ENCODE assay signal across 1 cellular context in the genomic region with DNA sequence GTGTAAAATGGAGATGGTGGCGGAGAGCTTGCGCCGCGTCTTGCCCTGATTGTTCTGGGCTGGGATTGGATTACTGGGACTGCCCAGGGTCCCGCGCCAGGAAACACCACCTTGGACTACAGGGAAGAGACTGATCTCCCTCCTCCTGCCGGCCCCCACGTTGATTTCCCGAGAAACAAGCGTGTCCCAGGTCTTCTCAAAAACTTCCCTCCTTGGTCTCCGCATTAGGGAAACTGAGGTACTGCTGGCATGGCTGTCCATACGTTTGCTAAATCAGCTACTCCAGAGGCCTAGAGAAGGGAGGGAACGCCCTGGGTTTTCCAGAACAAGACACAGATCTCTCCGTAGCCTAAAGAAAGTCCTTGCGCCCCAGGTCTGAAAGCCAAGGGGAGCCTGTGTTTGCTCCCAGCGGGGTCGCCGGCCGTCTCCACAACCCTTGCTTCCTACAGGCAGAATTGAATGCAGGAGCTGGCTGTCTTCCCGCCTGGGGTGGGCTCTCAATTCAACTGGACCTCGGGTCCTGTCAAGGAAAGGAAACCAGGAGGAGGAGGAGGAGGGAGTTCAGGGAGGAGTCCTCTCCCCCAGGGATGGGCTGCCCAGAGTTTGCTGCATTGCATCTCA.
A peak's percentile ranks its signal among the peaks of the same experiment; 100 is the strongest.
TF ChIP-seq lines count a peak whose summit lies in the region.

No MANE protein-coding gene starts in this region.

TF ChIP-seq in H1, 55 proteins besides CTCF, POLR2A, EP300 and RAD21:
- peak; percentile 0; the same call in 1 of the 2 replicates for TF ChIP-seq SUZ12 (IDR thresholded peaks at IDR 0.05; ENCODE audit: low read length)
- TF ChIP-seq CBX8 (IDR thresholded peaks at IDR 0.05; ENCODE audit: borderline replicate concordance, low read depth, low read length), result 0 out of 2 replicates have a peak, but pooled peaks have one; percentile 2
- TF ChIP-seq CTBP2 (IDR thresholded peaks at IDR 0.05; ENCODE audit: borderline replicate concordance, insufficient read depth, insufficient read length, low read length), result peak; percentile 92
- no peak for TF ChIP-seq TCF12 (IDR thresholded peaks at IDR 0.05; ENCODE audit: low read depth, low read length)
